1 cellular context compared by ENCODE assay signal in the genomic region with DNA sequence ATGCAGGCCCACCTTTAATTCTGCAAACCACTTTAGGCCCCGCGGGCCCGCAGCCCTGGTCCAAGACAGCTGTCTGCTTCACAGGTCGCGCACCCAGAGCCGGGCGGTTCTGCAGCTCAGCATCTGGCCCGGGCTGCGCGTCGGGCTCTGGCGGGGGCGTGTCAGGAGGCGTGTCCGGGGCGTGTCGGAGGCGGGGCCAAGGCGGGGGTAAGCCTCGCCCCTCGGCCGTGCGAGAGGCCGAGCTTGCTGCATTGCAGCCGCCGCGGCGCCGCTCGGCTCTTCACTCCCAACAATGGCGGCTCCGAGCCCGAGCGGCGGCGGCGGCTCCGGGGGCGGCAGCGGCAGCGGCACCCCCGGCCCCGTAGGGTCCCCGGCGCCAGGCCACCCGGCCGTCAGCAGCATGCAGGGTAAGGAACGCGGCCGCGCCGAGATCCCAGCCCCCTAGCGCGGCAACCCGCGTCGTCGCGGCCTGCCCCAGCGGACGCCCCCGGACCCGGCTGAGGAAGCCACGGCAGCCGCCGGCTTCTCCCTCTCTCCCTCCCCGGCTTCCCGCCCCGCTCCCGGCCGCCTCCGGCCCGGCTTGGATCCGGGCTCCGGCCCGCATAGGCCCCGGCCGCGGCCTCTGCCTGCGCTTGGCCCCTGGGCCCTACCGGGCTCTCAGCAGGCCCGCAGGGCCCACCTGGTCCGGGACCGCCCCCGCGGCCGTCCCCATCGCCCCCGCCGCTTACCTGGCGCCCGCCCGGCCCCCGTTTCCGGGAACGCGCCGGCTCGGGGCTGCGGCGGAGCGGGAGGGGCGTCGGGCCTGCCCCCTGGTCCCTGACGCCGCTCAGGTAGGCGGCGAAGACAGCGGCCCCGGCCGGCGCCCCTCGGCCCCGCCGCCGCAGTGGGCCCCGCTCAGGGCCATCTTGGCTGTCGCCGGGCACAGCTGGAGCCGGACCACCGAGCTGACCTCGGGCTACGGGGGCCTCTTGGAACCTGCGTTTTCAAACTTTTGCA.
A peak's percentile ranks its signal among the peaks of the same experiment; 100 is the strongest.
TF ChIP-seq lines count a peak whose summit lies in the region.

A gene (plus strand): TSS at position 283 of the 996 bp plus-strand sequence. CDS start 10 bp downstream, at position 293.

TF ChIP-seq in H1, 55 proteins besides CTCF, POLR2A, EP300 and RAD21 (continues in another document):
- TF ChIP-seq RNF2 (IDR thresholded peaks at IDR 0.05; ENCODE audit: borderline replicate concordance, low read depth, low read length, missing control alignments, poor library complexity, severe bottlenecking), result no peak
- no peak for TF ChIP-seq CEBPB (IDR thresholded peaks at IDR 0.05; ENCODE audit: low read depth, low read length)
- no peak for TF ChIP-seq SRF (IDR thresholded peaks at IDR 0.05; ENCODE audit: low read depth, low read length)
- TF ChIP-seq, protein P1, sequence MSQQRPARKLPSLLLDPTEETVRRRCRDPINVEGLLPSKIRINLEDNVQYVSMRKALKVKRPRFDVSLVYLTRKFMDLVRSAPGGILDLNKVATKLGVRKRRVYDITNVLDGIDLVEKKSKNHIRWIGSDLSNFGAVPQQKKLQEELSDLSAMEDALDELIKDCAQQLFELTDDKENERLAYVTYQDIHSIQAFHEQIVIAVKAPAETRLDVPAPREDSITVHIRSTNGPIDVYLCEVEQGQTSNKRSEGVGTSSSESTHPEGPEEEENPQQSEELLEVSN (IDR thresholded peaks at IDR 0.05), result no peak
- TF ChIP-seq YY1 (IDR thresholded peaks at IDR 0.05; ENCODE audit: low read depth, low read length), result peak; percentile 91
- TF ChIP-seq EZH2 (IDR thresholded peaks at IDR 0.05; ENCODE audit: low read depth, low read length, severe bottlenecking), result no peak
- 0 out of 2 replicates have a peak, but pooled peaks have one; percentile 13 for TF ChIP-seq TCF12 (IDR thresholded peaks at IDR 0.05; ENCODE audit: low read depth, low read length)
- no peak for TF ChIP-seq SIX5 (IDR thresholded peaks at IDR 0.05; ENCODE audit: low read depth, low read length)
- TF ChIP-seq, protein P2, sequence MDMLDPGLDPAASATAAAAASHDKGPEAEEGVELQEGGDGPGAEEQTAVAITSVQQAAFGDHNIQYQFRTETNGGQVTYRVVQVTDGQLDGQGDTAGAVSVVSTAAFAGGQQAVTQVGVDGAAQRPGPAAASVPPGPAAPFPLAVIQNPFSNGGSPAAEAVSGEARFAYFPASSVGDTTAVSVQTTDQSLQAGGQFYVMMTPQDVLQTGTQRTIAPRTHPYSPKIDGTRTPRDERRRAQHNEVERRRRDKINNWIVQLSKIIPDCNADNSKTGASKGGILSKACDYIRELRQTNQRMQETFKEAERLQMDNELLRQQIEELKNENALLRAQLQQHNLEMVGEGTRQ (IDR thresholded peaks at IDR 0.05; ENCODE audit: low read length), result no peak
- TF ChIP-seq RFX5 (IDR thresholded peaks at IDR 0.05; ENCODE audit: borderline replicate concordance, low read depth, low read length), result no peak
- TF ChIP-seq SAP30 (IDR thresholded peaks at IDR 0.05; ENCODE audit: insufficient read depth, insufficient replicate concordance, low read length), result no peak
- TF ChIP-seq SIRT6 (IDR thresholded peaks at IDR 0.05; ENCODE audit: low read length), result no peak
- no peak; the same call in 1 of the 2 replicates for TF ChIP-seq SP4 (IDR thresholded peaks at IDR 0.05; ENCODE audit: low read length)
- no peak for TF ChIP-seq KDM1A (IDR thresholded peaks at IDR 0.05; ENCODE audit: borderline replicate concordance, low read length)
- TF ChIP-seq KDM4A (IDR thresholded peaks at IDR 0.05; ENCODE audit: low read depth, low read length, severe bottlenecking), result no peak
- TF ChIP-seq ASH2L (IDR thresholded peaks at IDR 0.05; ENCODE audit: low read length), result peak; percentile 65
- TF ChIP-seq CBX8 (IDR thresholded peaks at IDR 0.05; ENCODE audit: borderline replicate concordance, low read depth, low read length), result no peak
- TF ChIP-seq MAFK (IDR thresholded peaks at IDR 0.05; ENCODE audit: low read depth, low read length), result no peak
- TF ChIP-seq TAF7 (optimal IDR thresholded peaks at IDR 0.05; ENCODE audit: borderline replicate concordance, low read depth, low read length), result peak; percentile 88
- TF ChIP-seq, protein P3, sequence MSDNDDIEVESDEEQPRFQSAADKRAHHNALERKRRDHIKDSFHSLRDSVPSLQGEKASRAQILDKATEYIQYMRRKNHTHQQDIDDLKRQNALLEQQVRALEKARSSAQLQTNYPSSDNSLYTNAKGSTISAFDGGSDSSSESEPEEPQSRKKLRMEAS (IDR thresholded peaks at IDR 0.05), result 0 out of 2 replicates have a peak, but pooled peaks have one; percentile 28
- TF ChIP-seq EGR1 (IDR thresholded peaks at IDR 0.05; ENCODE audit: borderline replicate concordance, low read depth, low read length), result peak; percentile 38; the same call in 1 of the 2 replicates
- no peak for TF ChIP-seq NRF1 (IDR thresholded peaks at IDR 0.05; ENCODE audit: low read depth, low read length)
- TF ChIP-seq HDAC6 (IDR thresholded peaks at IDR 0.05; ENCODE audit: low read depth, low read length), result no peak
- TF ChIP-seq, protein P4, sequence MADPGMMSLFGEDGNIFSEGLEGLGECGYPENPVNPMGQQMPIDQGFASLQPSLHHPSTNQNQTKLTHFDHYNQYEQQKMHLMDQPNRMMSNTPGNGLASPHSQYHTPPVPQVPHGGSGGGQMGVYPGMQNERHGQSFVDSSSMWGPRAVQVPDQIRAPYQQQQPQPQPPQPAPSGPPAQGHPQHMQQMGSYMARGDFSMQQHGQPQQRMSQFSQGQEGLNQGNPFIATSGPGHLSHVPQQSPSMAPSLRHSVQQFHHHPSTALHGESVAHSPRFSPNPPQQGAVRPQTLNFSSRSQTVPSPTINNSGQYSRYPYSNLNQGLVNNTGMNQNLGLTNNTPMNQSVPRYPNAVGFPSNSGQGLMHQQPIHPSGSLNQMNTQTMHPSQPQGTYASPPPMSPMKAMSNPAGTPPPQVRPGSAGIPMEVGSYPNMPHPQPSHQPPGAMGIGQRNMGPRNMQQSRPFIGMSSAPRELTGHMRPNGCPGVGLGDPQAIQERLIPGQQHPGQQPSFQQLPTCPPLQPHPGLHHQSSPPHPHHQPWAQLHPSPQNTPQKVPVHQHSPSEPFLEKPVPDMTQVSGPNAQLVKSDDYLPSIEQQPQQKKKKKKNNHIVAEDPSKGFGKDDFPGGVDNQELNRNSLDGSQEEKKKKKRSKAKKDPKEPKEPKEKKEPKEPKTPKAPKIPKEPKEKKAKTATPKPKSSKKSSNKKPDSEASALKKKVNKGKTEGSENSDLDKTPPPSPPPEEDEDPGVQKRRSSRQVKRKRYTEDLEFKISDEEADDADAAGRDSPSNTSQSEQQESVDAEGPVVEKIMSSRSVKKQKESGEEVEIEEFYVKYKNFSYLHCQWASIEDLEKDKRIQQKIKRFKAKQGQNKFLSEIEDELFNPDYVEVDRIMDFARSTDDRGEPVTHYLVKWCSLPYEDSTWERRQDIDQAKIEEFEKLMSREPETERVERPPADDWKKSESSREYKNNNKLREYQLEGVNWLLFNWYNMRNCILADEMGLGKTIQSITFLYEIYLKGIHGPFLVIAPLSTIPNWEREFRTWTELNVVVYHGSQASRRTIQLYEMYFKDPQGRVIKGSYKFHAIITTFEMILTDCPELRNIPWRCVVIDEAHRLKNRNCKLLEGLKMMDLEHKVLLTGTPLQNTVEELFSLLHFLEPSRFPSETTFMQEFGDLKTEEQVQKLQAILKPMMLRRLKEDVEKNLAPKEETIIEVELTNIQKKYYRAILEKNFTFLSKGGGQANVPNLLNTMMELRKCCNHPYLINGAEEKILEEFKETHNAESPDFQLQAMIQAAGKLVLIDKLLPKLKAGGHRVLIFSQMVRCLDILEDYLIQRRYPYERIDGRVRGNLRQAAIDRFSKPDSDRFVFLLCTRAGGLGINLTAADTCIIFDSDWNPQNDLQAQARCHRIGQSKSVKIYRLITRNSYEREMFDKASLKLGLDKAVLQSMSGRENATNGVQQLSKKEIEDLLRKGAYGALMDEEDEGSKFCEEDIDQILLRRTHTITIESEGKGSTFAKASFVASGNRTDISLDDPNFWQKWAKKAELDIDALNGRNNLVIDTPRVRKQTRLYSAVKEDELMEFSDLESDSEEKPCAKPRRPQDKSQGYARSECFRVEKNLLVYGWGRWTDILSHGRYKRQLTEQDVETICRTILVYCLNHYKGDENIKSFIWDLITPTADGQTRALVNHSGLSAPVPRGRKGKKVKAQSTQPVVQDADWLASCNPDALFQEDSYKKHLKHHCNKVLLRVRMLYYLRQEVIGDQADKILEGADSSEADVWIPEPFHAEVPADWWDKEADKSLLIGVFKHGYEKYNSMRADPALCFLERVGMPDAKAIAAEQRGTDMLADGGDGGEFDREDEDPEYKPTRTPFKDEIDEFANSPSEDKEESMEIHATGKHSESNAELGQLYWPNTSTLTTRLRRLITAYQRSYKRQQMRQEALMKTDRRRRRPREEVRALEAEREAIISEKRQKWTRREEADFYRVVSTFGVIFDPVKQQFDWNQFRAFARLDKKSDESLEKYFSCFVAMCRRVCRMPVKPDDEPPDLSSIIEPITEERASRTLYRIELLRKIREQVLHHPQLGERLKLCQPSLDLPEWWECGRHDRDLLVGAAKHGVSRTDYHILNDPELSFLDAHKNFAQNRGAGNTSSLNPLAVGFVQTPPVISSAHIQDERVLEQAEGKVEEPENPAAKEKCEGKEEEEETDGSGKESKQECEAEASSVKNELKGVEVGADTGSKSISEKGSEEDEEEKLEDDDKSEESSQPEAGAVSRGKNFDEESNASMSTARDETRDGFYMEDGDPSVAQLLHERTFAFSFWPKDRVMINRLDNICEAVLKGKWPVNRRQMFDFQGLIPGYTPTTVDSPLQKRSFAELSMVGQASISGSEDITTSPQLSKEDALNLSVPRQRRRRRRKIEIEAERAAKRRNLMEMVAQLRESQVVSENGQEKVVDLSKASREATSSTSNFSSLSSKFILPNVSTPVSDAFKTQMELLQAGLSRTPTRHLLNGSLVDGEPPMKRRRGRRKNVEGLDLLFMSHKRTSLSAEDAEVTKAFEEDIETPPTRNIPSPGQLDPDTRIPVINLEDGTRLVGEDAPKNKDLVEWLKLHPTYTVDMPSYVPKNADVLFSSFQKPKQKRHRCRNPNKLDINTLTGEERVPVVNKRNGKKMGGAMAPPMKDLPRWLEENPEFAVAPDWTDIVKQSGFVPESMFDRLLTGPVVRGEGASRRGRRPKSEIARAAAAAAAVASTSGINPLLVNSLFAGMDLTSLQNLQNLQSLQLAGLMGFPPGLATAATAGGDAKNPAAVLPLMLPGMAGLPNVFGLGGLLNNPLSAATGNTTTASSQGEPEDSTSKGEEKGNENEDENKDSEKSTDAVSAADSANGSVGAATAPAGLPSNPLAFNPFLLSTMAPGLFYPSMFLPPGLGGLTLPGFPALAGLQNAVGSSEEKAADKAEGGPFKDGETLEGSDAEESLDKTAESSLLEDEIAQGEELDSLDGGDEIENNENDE (IDR thresholded peaks at IDR 0.05; ENCODE audit: insufficient replicate concordance, low read length), result no peak
- TF ChIP-seq SP1 (IDR thresholded peaks at IDR 0.05; ENCODE audit: low read depth, low read length), result 0 out of 2 replicates have a peak, but pooled peaks have one; percentile 63
- TF ChIP-seq CBX5 (IDR thresholded peaks at IDR 0.05; ENCODE audit: low read depth, low read length), result no peak
- TF ChIP-seq HDAC2 (IDR thresholded peaks at IDR 0.05; ENCODE audit: borderline replicate concordance in 1 of 2, low read depth in 2 of 2, low read length in 2 of 2), result no peak
- peak; percentile 68; the same call in 1 of the 2 replicates for TF ChIP-seq GTF2F1 (IDR thresholded peaks at IDR 0.05; ENCODE audit: borderline replicate concordance, low read depth, low read length)
- TF ChIP-seq RBBP5 (IDR thresholded peaks at IDR 0.05; ENCODE audit: borderline replicate concordance, low read depth, low read length), result no peak
- TF ChIP-seq, protein P5, sequence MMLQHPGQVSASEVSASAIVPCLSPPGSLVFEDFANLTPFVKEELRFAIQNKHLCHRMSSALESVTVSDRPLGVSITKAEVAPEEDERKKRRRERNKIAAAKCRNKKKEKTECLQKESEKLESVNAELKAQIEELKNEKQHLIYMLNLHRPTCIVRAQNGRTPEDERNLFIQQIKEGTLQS (IDR thresholded peaks at IDR 0.05; ENCODE audit: insufficient read depth, low read depth, low read length), result no peak
- TF ChIP-seq SIN3A (conservative IDR thresholded peaks at IDR 0.05 in 1 of 2, IDR thresholded peaks at IDR 0.05 in 1 of 2; ENCODE audit: low read depth in 1 of 2, low read length in 2 of 2), result peak; percentile 29 to 50; a peak in 1 of 4 replicates
- no peak for TF ChIP-seq KDM5A (IDR thresholded peaks at IDR 0.05; ENCODE audit: low read length)
- TF ChIP-seq SP2 (IDR thresholded peaks at IDR 0.05; ENCODE audit: low read length), result no peak
- no peak for TF ChIP-seq TEAD4 (IDR thresholded peaks at IDR 0.05; ENCODE audit: low read depth, low read length)
- TF ChIP-seq, protein P6, sequence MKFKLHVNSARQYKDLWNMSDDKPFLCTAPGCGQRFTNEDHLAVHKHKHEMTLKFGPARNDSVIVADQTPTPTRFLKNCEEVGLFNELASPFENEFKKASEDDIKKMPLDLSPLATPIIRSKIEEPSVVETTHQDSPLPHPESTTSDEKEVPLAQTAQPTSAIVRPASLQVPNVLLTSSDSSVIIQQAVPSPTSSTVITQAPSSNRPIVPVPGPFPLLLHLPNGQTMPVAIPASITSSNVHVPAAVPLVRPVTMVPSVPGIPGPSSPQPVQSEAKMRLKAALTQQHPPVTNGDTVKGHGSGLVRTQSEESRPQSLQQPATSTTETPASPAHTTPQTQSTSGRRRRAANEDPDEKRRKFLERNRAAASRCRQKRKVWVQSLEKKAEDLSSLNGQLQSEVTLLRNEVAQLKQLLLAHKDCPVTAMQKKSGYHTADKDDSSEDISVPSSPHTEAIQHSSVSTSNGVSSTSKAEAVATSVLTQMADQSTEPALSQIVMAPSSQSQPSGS (IDR thresholded peaks at IDR 0.05; ENCODE audit: low read length), result no peak
- no peak for TF ChIP-seq CHD2 (IDR thresholded peaks at IDR 0.05; ENCODE audit: low read length)
- TF ChIP-seq BACH1 (IDR thresholded peaks at IDR 0.05; ENCODE audit: low read length), result no peak
- TF ChIP-seq BCL11A (IDR thresholded peaks at IDR 0.05; ENCODE audit: low read depth in 2 of 2, low read length in 2 of 2), result no peak
- no peak for TF ChIP-seq JUND (IDR thresholded peaks at IDR 0.05; ENCODE audit: low read length)
- no peak for TF ChIP-seq CHD1 (IDR thresholded peaks at IDR 0.05; ENCODE audit: low read depth, low read length)
- no peak for TF ChIP-seq SUZ12 (IDR thresholded peaks at IDR 0.05; ENCODE audit: low read length)
- no peak for TF ChIP-seq GABPA (IDR thresholded peaks at IDR 0.05; ENCODE audit: borderline replicate concordance, insufficient read depth, low read length)
- no peak for TF ChIP-seq BRCA1 (IDR thresholded peaks at IDR 0.05; ENCODE audit: low read depth, low read length)
- no peak for TF ChIP-seq POU5F1 (IDR thresholded peaks at IDR 0.05; ENCODE audit: low read depth, low read length)
- no peak for TF ChIP-seq ZNF274 (IDR thresholded peaks at IDR 0.05; ENCODE audit: borderline replicate concordance, extremely low read depth, low read length)
- TF ChIP-seq RXRA (IDR thresholded peaks at IDR 0.05; ENCODE audit: insufficient read depth, low read depth, low read length), result no peak
- peak; percentile 98 for TF ChIP-seq TAF1 (IDR thresholded peaks at IDR 0.05; ENCODE audit: low read depth, low read length)
- TF ChIP-seq CTBP2 (IDR thresholded peaks at IDR 0.05; ENCODE audit: borderline replicate concordance, insufficient read depth, insufficient read length, low read length), result no peak
- TF ChIP-seq JUN (IDR thresholded peaks at IDR 0.05; ENCODE audit: low read depth, low read length), result no peak
- peak; percentile 96 for TF ChIP-seq PHF8 (conservative IDR thresholded peaks at IDR 0.05; ENCODE audit: low read depth, low read length)
- no peak for TF ChIP-seq FOSL1 (IDR thresholded peaks at IDR 0.05; ENCODE audit: insufficient read depth, low read depth, low read length)
- peak; percentile 89 for TF ChIP-seq TBP (IDR thresholded peaks at IDR 0.05; ENCODE audit: low read depth, low read length)
- no peak for TF ChIP-seq NANOG (IDR thresholded peaks at IDR 0.05; ENCODE audit: insufficient read depth, low read depth, low read length, poor library complexity, severe bottlenecking)
- peak; percentile 59 for TF ChIP-seq CREB1 (IDR thresholded peaks at IDR 0.05)
